ENCODE assay signal across 2 cellular contexts in the genomic region with DNA sequence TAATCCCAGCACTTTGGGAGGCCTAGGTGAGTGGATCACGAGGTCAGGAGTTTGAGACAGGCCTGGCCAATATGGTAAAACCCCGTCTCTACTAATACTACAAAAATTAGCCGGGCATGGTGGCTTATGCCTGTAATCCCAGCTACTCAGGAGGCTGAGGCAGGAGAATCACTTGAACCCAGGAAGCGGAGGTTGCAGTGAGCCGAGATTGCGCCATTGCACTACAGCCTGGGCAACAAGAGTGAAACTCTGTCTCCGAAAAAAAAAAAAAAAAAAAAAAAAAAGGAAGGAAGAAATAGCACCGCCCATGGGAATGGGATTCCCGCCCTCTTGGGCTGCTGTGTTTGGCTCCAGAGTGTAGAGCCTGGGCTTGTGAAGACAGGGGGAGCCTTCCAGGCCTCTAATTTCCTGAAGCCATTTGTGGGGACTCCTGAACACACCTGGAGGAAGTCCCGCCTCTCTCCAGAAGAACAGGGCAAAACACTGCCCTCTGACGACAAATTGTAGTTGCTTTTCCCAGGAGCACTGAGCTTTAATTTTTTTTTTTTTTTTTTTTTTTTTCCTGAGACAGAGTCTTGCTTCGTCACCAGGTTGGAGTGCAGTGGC.
A peak's percentile ranks its signal among the peaks of the same experiment; 100 is the strongest.
TF ChIP-seq lines count a peak whose summit lies in the region.

No MANE protein-coding gene starts in this region.

TF ChIP-seq in K562, 482 proteins besides CTCF, POLR2A, EP300 and RAD21:
- TF ChIP-seq ZNF384 (IDR thresholded peaks at IDR 0.05; ENCODE audit: low read depth, low read length) = peak; percentile 89

TF ChIP-seq in HepG2, 621 proteins besides CTCF, POLR2A, EP300 and RAD21:
- 0 out of 2 replicates have a peak, but pooled peaks have one; percentile 29 for TF ChIP-seq KAT8 (CRISPR knock-in tag; IDR thresholded peaks at IDR 0.05)
- 0 out of 2 replicates have a peak, but pooled peaks have one; percentile 21 for TF ChIP-seq SRF (IDR thresholded peaks at IDR 0.05; ENCODE audit: low read depth, low read length)
- TF ChIP-seq GABPA (IDR thresholded peaks at IDR 0.05; ENCODE audit: low read depth, low read length) = peak; percentile 23
- peak; percentile 78 for TF ChIP-seq GABPA (CRISPR knock-in tag; IDR thresholded peaks at IDR 0.05; ENCODE audit: low read depth)
- 0 out of 2 replicates have a peak, but pooled peaks have one; percentile 30 for TF ChIP-seq SP2 (CRISPR knock-in tag; IDR thresholded peaks at IDR 0.05)
- peak; percentile 62 for TF ChIP-seq GABPB1 (CRISPR knock-in tag; IDR thresholded peaks at IDR 0.05)
- TF ChIP-seq, protein P1, sequence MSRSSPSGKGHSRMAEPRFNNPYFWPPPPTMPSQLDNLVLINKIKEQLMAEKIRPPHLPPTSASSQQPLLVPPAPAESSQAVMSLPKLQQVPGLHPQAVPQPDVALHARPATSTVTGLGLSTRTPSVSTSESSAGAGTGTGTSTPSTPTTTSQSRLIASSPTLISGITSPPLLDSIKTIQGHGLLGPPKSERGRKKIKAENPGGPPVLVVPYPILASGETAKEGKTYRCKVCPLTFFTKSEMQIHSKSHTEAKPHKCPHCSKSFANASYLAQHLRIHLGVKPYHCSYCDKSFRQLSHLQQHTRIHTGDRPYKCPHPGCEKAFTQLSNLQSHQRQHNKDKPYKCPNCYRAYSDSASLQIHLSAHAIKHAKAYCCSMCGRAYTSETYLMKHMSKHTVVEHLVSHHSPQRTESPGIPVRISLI (CRISPR knock-in tag; IDR thresholded peaks at IDR 0.05; ENCODE audit: borderline replicate concordance) = peak; percentile 89
- TF ChIP-seq ZEB1 (IDR thresholded peaks at IDR 0.05; ENCODE audit: insufficient replicate concordance, low read depth) = peak; percentile 37
- TF ChIP-seq, protein P2, sequence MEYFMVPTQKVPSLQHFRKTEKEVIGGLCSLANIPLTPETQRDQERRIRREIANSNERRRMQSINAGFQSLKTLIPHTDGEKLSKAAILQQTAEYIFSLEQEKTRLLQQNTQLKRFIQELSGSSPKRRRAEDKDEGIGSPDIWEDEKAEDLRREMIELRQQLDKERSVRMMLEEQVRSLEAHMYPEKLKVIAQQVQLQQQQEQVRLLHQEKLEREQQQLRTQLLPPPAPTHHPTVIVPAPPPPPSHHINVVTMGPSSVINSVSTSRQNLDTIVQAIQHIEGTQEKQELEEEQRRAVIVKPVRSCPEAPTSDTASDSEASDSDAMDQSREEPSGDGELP (IDR thresholded peaks at IDR 0.05; ENCODE audit: borderline replicate concordance, low read depth) = peak; percentile 28; the same call in 1 of the 2 replicates
- TF ChIP-seq, protein P3, sequence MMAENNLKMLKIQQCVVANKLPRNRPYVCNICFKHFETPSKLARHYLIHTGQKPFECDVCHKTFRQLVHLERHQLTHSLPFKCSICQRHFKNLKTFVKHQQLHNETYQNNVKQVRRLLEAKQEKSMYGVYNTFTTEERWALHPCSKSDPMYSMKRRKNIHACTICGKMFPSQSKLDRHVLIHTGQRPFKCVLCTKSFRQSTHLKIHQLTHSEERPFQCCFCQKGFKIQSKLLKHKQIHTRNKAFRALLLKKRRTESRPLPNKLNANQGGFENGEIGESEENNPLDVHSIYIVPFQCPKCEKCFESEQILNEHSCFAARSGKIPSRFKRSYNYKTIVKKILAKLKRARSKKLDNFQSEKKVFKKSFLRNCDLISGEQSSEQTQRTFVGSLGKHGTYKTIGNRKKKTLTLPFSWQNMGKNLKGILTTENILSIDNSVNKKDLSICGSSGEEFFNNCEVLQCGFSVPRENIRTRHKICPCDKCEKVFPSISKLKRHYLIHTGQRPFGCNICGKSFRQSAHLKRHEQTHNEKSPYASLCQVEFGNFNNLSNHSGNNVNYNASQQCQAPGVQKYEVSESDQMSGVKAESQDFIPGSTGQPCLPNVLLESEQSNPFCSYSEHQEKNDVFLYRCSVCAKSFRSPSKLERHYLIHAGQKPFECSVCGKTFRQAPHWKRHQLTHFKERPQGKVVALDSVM (CRISPR knock-in tag; IDR thresholded peaks at IDR 0.05) = peak; percentile 84
